8 cellular contexts compared by ENCODE assay signal in genomic region chr13:46386426-46386995, GRCh38. TPM values are rescaled to one million over a fixed set of nuclear protein-coding genes. Genes with fewer than 3 reads are reported as not detected.
DNase-seq lines count a peak whose midpoint lies in the region; ATAC-seq and TF ChIP-seq lines count a peak whose summit lies in the region.

No MANE protein-coding gene starts in this region.

- H3K9me3 ChIP-seq in SJSA1 (replicated peaks), result no peaks in the 10 kb centered on the region
- H3K9me3 ChIP-seq in gastroesophageal sphincter, result no peaks in the 10 kb centered on the region
- no peaks in the 10 kb centered on the region for H3K9me3 ChIP-seq in trophoblast cell (ENCODE audit: insufficient read depth, low read depth, low read length)
- no peaks in the 10 kb centered on the region for H3K9me3 ChIP-seq in BE2C

- H3K36me3 ChIP-seq in SJSA1 (no peaks in the 10 kb centered on the region), gastroesophageal sphincter (no peaks in the 10 kb centered on the region), trophoblast cell (ENCODE audit: control insufficient read depth in 1 of 2, insufficient read depth in 2 of 2, low read length in 2 of 2) (no peaks in the 10 kb centered on the region), BE2C (no peaks in the 10 kb centered on the region)

- no peak for TF ChIP-seq POLR2A in gastroesophageal sphincter (IDR thresholded peaks at IDR 0.05)

- no peak overlapping the region for H4K8ac ChIP-seq in trophoblast cell (ENCODE audit: low read depth, low read length)

- peak overlapping the region; percentile 55 for H2AFZ ChIP-seq in trophoblast cell (ENCODE audit: insufficient read depth, low read length, poor library complexity)

- no peak overlapping the region for H3K14ac ChIP-seq in trophoblast cell (ENCODE audit: low read length)

- peak overlapping the region; percentile 67 for H3K4me3 ChIP-seq in GM08714 (ENCODE audit: low read length)
- peak overlapping the region; percentile 23 for H3K4me3 ChIP-seq in SJSA1
- peak overlapping the region; percentile 30 to 51 for H3K4me3 ChIP-seq in gastroesophageal sphincter
- H3K4me3 ChIP-seq in trophoblast cell (ENCODE audit: low read depth, low read length), result peak overlapping the region; percentile 72
- no peak overlapping the region for H3K4me3 ChIP-seq in BE2C (ENCODE audit: low read depth, low read length)

- peaks cover 11% of the 10 kb centered on the region for H3K4me1 ChIP-seq in SJSA1 (replicated peaks)
- peaks cover 0 to 31% (median 10%) of the 10 kb centered on the region in 3 donors for H3K4me1 ChIP-seq in gastroesophageal sphincter
- peaks cover 22 to 23% of the 10 kb centered on the region in 2 experiments for H3K4me1 ChIP-seq in trophoblast cell (ENCODE audit: control insufficient read depth in 1 of 2, insufficient read depth in 2 of 2, low read length in 2 of 2)
- H3K4me1 ChIP-seq in BE2C, result no peaks in the 10 kb centered on the region

- H3K18ac ChIP-seq in trophoblast cell (ENCODE audit: low read length), result no peak overlapping the region

- TF ChIP-seq CTCF in gastroesophageal sphincter (IDR thresholded peaks at IDR 0.05), result no peak
- TF ChIP-seq CTCF in BE2C (IDR thresholded peaks at IDR 0.05; ENCODE audit: low read depth, low read length), result no peak

- H4K12ac ChIP-seq in trophoblast cell (ENCODE audit: low read depth, low read length), result no peak overlapping the region

- H3K4me2 ChIP-seq in trophoblast cell (ENCODE audit: low read length), result peak overlapping the region; percentile 89

- peak overlapping the region; percentile 18 for H3K9ac ChIP-seq in trophoblast cell (ENCODE audit: low read length)

- H3K79me2 ChIP-seq in trophoblast cell (ENCODE audit: control insufficient read depth, insufficient read depth, low read length, poor library complexity), result no peaks in the 10 kb centered on the region

- no peak overlapping the region for H3K27ac ChIP-seq in SJSA1
- peak overlapping the region in 2 of 4 donors; percentile 27 to 31 for H3K27ac ChIP-seq in gastroesophageal sphincter
- H3K27ac ChIP-seq in trophoblast cell (ENCODE audit: low read depth, low read length), result no peak overlapping the region

- H3K23ac ChIP-seq in trophoblast cell (ENCODE audit: low read length), result no peak overlapping the region

- no peak overlapping the region for H4K91ac ChIP-seq in trophoblast cell (ENCODE audit: low read depth, low read length)

- H3K27me3 ChIP-seq in SJSA1 (replicated peaks), result peaks cover 43% of the 10 kb centered on the region
- peaks cover 49% of the 10 kb centered on the region for H3K27me3 ChIP-seq in gastroesophageal sphincter
- no peaks in the 10 kb centered on the region for H3K27me3 ChIP-seq in trophoblast cell (ENCODE audit: insufficient read depth, low read length)
- H3K27me3 ChIP-seq in BE2C, result peaks cover 70% of the 10 kb centered on the region

- no peak overlapping the region for H2AK5ac ChIP-seq in trophoblast cell (ENCODE audit: low read length)

- WGBS in gastroesophageal sphincter (ENCODE audit: low coverage in 1 of 2), 2 donors, result 4 to 40% methylated on average over 1 to 27 of the region's 34 CpGs
- no CpG with 5 or more reads among the region's 34 CpGs for WGBS in trophoblast cell (ENCODE audit: extremely low coverage, insufficient coverage, insufficient read length)

- peak; percentile 8 for ATAC-seq in gastroesophageal sphincter
- no peak for ATAC-seq in HG03442 (IDR thresholded peaks at IDR 0.05; ENCODE audit: unreplicated experiment)

- no peak for TF ChIP-seq EP300 in gastroesophageal sphincter (IDR thresholded peaks at IDR 0.05)

- no peak overlapping the region for H3K4ac ChIP-seq in trophoblast cell (ENCODE audit: low read depth, low read length)

- H2BK12ac ChIP-seq in trophoblast cell (ENCODE audit: low read length), result no peak overlapping the region

- H2BK120ac ChIP-seq in trophoblast cell (ENCODE audit: insufficient read depth, low read length, poor library complexity), result no peak overlapping the region

- peaks cover 12% of the 10 kb centered on the region for H3K79me1 ChIP-seq in trophoblast cell (ENCODE audit: low read length)

- no peak overlapping the region for H2BK5ac ChIP-seq in trophoblast cell (ENCODE audit: low read depth, low read length, poor library complexity)

- DNase-seq in SJSA1 (ENCODE audit: low read depth in 1 of 2, low spot score in 2 of 2), result no peak
- no peak for DNase-seq in trophoblast cell
- no peak for DNase-seq in NCI-H226
- no peak for DNase-seq in GM03348 (ENCODE audit: low spot score)
- no peak for DNase-seq in BE2C

RNA-seq across cellular contexts. Expression of gene RUBCNL, which starts 0.5 kb away (rescaled TPM):
- 0.21 TPM in 1 of 2 replicates, not detected in the other for total RNA-seq in SJSA1 (2014; rRNA removed; shearing (Covaris generic))
- total RNA-seq in gastroesophageal sphincter, result 1 to 10 TPM; 1.5 to 6.8 (median 2.9) TPM
- 0.99 and 1.0 TPM in 2 replicates for polyA plus RNA-seq in trophoblast cell (2013)
- polyA plus RNA-seq in BE2C (2012; ENCODE audit: insufficient read depth, insufficient read length, low read depth), result not detected
